9 cellular contexts compared by ENCODE assay signal in the genomic region with DNA sequence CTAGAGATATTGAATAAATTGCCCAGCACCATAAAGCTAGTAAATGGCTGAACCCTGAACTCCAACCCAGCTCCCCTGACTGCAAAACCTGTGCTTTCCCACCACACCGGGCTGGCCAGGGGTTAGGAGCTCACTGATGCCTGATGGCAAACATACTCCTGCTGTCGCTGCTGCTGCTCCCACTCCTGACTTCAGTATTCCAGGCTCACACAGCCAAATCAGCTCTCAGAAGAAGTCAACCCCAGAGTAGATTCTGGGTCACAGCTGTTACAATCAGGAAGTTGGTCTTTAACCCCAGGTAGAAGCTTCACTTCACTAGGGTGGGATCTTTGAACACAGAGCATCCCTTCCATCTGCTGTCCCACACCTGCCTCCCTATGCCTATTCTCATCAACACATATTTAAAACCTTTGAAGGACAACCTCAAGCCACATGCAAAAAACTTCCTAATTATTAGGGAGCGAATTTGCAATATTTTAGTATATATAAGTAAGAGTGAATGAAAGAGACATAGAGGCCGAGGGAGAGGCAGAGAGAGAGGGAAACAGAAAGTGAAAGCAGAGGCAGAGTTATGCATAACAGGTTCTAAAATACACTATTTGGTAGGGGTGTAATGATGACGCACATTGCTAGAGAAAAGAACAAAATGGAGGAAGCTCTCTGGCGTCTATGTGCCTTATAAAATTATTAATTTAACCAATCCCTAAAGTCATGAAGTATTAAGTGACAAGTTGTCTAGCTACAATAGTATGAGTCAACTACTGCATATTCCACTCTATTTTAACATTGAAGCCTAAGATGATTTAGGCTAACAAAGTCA.
DNase-seq lines count a peak whose midpoint lies in the region; ATAC-seq, FAIRE-seq and TF ChIP-seq lines count a peak whose summit lies in the region.
"Had no signal": no experiment of that assay in that cellular context is flagged by ENCODE, and none has a peak within 500 bp of the region (broad histone marks: within the 10 kb centered on the region; RNA-seq: fewer than 3 reads in every experiment).

No MANE protein-coding gene starts in this region.

- DNase-seq in GM13977 (ENCODE audit: low spot score) (peak; percentile 67), MG63 (no peak), adipocyte (ENCODE audit: low read depth) (peak; percentile 91), keratinocyte (ENCODE audit: low read depth, low spot score) (no peak), thoracic aorta (ENCODE audit: low spot score) (no peak), middle frontal gyrus (ENCODE audit: extremely low spot score, low spot score) (no peak), mesenteric fat pad (ENCODE audit: low spot score) (no peak)

- peak overlapping the region; percentile 26 for H3K4me3 ChIP-seq in MG63
- peak overlapping the region; percentile 18 for H3K4me3 ChIP-seq in adipocyte (ENCODE audit: low read length)
- peak overlapping the region in 2 of 3 experiments; percentile 48 to 62 for H3K4me3 ChIP-seq in keratinocyte (ENCODE audit: control insufficient read depth in 2 of 3, extremely low read depth in 1 of 3, insufficient read depth in 2 of 3, low read depth in 1 of 3, low read length in 3 of 3)
- peak overlapping the region; percentile 59 for H3K4me3 ChIP-seq in thoracic aorta

- FAIRE-seq in keratinocyte (lab: Jason Lieb, UNC), result no peak
- FAIRE-seq: TTC549 had no signal

- in situ Hi-C loops in GM13977 (cut with MboI; ENCODE audit: low pct_unique_long_range_greater_than_20kb, low sequenced_read_pairs, unreplicated experiment), result no loop called here

- H4K20me1 ChIP-seq in keratinocyte (ENCODE audit: control insufficient read depth, extremely low read depth, insufficient read depth, low read length), result no peaks in the 10 kb centered on the region

- peak; percentile 91 for ATAC-seq in GM21723 (IDR thresholded peaks at IDR 0.05; ENCODE audit: unreplicated experiment)
- peak; percentile 57 for ATAC-seq in thoracic aorta (ENCODE audit: insufficient number of reproducible peaks, low FRiP score, low read depth)

- no peaks in the 10 kb centered on the region for H3K27me3 ChIP-seq in MG63
- H3K27me3 ChIP-seq in adipocyte (replicated peaks; ENCODE audit: control insufficient read depth, insufficient read depth, low read length), result no peaks in the 10 kb centered on the region
- no peaks in the 10 kb centered on the region for H3K27me3 ChIP-seq in keratinocyte (ENCODE audit: control insufficient read depth, extremely low read depth, insufficient read depth, low read length)
- H3K27me3 ChIP-seq in thoracic aorta (replicated peaks; ENCODE audit: insufficient read depth), result no peaks in the 10 kb centered on the region

- H3K79me2 ChIP-seq in keratinocyte (ENCODE audit: control insufficient read depth, insufficient read depth, low read length), result no peaks in the 10 kb centered on the region

- peak overlapping the region; percentile 85 for H3K4me2 ChIP-seq in keratinocyte (ENCODE audit: control insufficient read depth, extremely low read depth, insufficient read depth, low read depth, low read length)

- peak overlapping the region; percentile 37 for H3K27ac ChIP-seq in keratinocyte (ENCODE audit: control insufficient read depth, insufficient read depth, low read length)
- peak overlapping the region; percentile 80 to 91 for H3K27ac ChIP-seq in thoracic aorta

- no peaks in the 10 kb centered on the region for H3K9me1 ChIP-seq in keratinocyte (ENCODE audit: control insufficient read depth, extremely low read depth, insufficient read depth, low read length)

- dilution Hi-C loops in keratinocyte (cut with MboI; ENCODE audit: extremely low pct_ligation_motif_present, low sequenced_read_pairs), result no loop called here

- TF ChIP-seq CTCF in GM13977 (IDR thresholded peaks at IDR 0.05; ENCODE audit: extremely low read depth, insufficient read depth, missing control alignments) (no peak), keratinocyte (optimal IDR thresholded peaks at IDR 0.05 in 1 of 3, IDR thresholded peaks at IDR 0.05 in 1 of 3, conservative IDR thresholded peaks at IDR 0.05 in 1 of 3; ENCODE audit: extremely low read depth in 1 of 3, insufficient read depth in 2 of 3, low read length in 3 of 3) (no peak), thoracic aorta (IDR thresholded peaks at IDR 0.05) (no peak)

- H2AFZ ChIP-seq in keratinocyte (ENCODE audit: control insufficient read depth, low read length), result peak overlapping the region; percentile 89

- H3K4me1 ChIP-seq in adipocyte (ENCODE audit: control insufficient read depth, insufficient read depth, low read length) (peaks cover 15% of the 10 kb centered on the region), keratinocyte (ENCODE audit: control insufficient read depth, extremely low read depth, insufficient read depth, low read length) (peaks cover 7% of the 10 kb centered on the region), thoracic aorta (ENCODE audit: control insufficient read depth in 1 of 2, low read depth in 2 of 2) (peaks cover 32 to 64% of the 10 kb centered on the region in 2 donors)

- H3K9ac ChIP-seq in adipocyte (ENCODE audit: low read length), result no peak overlapping the region
- peak overlapping the region; percentile 46 for H3K9ac ChIP-seq in keratinocyte (ENCODE audit: control insufficient read depth, extremely low read depth, insufficient read depth, low read length)

- H3K9me3 ChIP-seq in MG63, result no peaks in the 10 kb centered on the region
- no peaks in the 10 kb centered on the region for H3K9me3 ChIP-seq in adipocyte (ENCODE audit: control insufficient read depth, low read length)
- H3K9me3 ChIP-seq in keratinocyte (ENCODE audit: control insufficient read depth, low read depth, low read length), result no peaks in the 10 kb centered on the region
- H3K9me3 ChIP-seq in thoracic aorta, result no peaks in the 10 kb centered on the region

- H3K36me3 ChIP-seq in MG63 (no peaks in the 10 kb centered on the region), adipocyte (ENCODE audit: control insufficient read depth, insufficient read depth, low read length, severe bottlenecking) (no peaks in the 10 kb centered on the region), keratinocyte (ENCODE audit: control insufficient read depth in 2 of 2, extremely low read depth in 1 of 2, insufficient read depth in 2 of 2, low read length in 2 of 2) (no peaks in the 10 kb centered on the region), thoracic aorta (no peaks in the 10 kb centered on the region)

Comparison
In these comparisons a context has a peak if more than half of its experiments do, and no peak if none do; other contexts are left out.
1. DNase-seq: peak in GM13977 (single experiment) and adipocyte (single experiment); none in MG63 (single experiment), keratinocyte (single experiment), thoracic aorta (single experiment), middle frontal gyrus (single experiment) and mesenteric fat pad (single experiment).
2. Peak in every context shown above with its lines, with median percentiles within 50 percentile points of each other: H3K4me3 ChIP-seq.